In genomic region chr14:103713304-103714062, GRCh38 we compare ENCODE assay signal across 11 cellular contexts. TPM values are rescaled to one million over a fixed set of nuclear protein-coding genes. Genes with fewer than 3 reads are reported as not detected.
DNase-seq lines count a peak whose midpoint lies in the region; ATAC-seq and TF ChIP-seq lines count a peak whose summit lies in the region.
"Had no signal": no experiment of that assay in that cellular context is flagged by ENCODE, and none has a peak within 500 bp of the region (broad histone marks: within the 10 kb centered on the region; RNA-seq: fewer than 3 reads in every experiment).

No MANE protein-coding gene starts in this region.

- POLR2A ChIA-PET in MCF 10A (lab: Yijun Ruan, JAX): interaction anchor here (0.7 to 1.2 kb wide), 2 partner anchors 15 to 104 kb away, joined by 3 read pairs; no protein-coding TSS in a partner anchor

- no peaks in the 10 kb centered on the region for H3K27me3 ChIP-seq in body of pancreas

- H3K9me3 Mint-ChIP-seq in MCF 10A (ENCODE audit: unreplicated experiment) (no peaks in the 10 kb centered on the region), nephron progenitor cell (no peaks in the 10 kb centered on the region)

- WGBS in body of pancreas, 2 donors: 76 to 88% methylated on average over 14 to 17 of the region's 18 CpGs

- H3K27me3 Mint-ChIP-seq in MCF 10A (ENCODE audit: insufficient read depth, unreplicated experiment) (no peaks in the 10 kb centered on the region), nephron progenitor cell (ENCODE audit: low read depth, poor library complexity) (no peaks in the 10 kb centered on the region)

- BruUV-seq in MCF 10A (replicated peaks; lab: Mats Ljungman, UMichigan): no TSS peak

- DNase-seq in NB4 (ENCODE audit: low read depth) (no peak), MCF 10A (ENCODE audit: unreplicated experiment) (no peak), nephron progenitor cell (no peak), NCI-H1930 (lab: John Stamatoyannopoulos, UW) (no peak), mucosa of descending colon (no peak), body of pancreas (no peak)
- DNase-seq: NCI-H1694 treated with DMSO at 0.1 percent for 48 hours, SHP77 had no signal

- H3K27ac Mint-ChIP-seq in MCF 10A (ENCODE audit: low read depth, unreplicated experiment): peak overlapping the region; percentile 85
- peak overlapping the region; percentile 98 for H3K27ac Mint-ChIP-seq in nephron progenitor cell

- H3K4me3 ChIP-seq in GM08714 (ENCODE audit: low read length) (peak overlapping the region; percentile 88; the same call in 1 of the 2 replicates), NB4 (ENCODE audit: low read depth, low read length) (peak overlapping the region; percentile 1), mucosa of descending colon (no peak overlapping the region), body of pancreas (no peak overlapping the region)

- H3K4me3 Mint-ChIP-seq in MCF 10A (ENCODE audit: unreplicated experiment) (peak overlapping the region; percentile 94), nephron progenitor cell (peak overlapping the region; percentile 87)

- CTCF ChIA-PET in MCF 10A (lab: Yijun Ruan, JAX): interaction anchor here (0.6 to 1.0 kb wide), 4 partner anchors 10 to 299 kb away, joined by 3 to 6 read pairs (median 3); no protein-coding TSS in a partner anchor

- intact Hi-C loops in MCF 10A (cut with micrococcal nuclease): loop anchor here (10.0 kb wide), 2 partner anchors 89 to 139 kb away; partner anchors contain the start of gene KLC1
- intact Hi-C loops in mucosa of descending colon (cut with DNase I, micrococcal nuclease): no loop called here
- intact Hi-C loops in body of pancreas (cut with DNase I): no loop called here

- H3K9me3 ChIP-seq in mucosa of descending colon: no peaks in the 10 kb centered on the region
- no peaks in the 10 kb centered on the region for H3K9me3 ChIP-seq in body of pancreas

- H3K27ac ChIP-seq in body of pancreas: no peak overlapping the region

- TF ChIP-seq CTCF in NB4 (IDR thresholded peaks at IDR 0.05; ENCODE audit: low read depth, low read length) (no peak), MCF 10A (IDR thresholded peaks at IDR 0.05; ENCODE audit: unreplicated experiment) (no peak), nephron progenitor cell (IDR thresholded peaks at IDR 0.05) (no peak), mucosa of descending colon (IDR thresholded peaks at IDR 0.05) (no peak), body of pancreas (IDR thresholded peaks at IDR 0.05) (no peak)

- H3K36me3 ChIP-seq in mucosa of descending colon (ENCODE audit: low read depth): peaks cover 4% of the 10 kb centered on the region
- no peaks in the 10 kb centered on the region for H3K36me3 ChIP-seq in body of pancreas (replicated peaks in 1 of 2; ENCODE audit: insufficient read depth in 1 of 2, low read depth in 2 of 2)

- H3K4me1 ChIP-seq in mucosa of descending colon (ENCODE audit: low read depth) (peaks cover 46% of the 10 kb centered on the region), body of pancreas (peaks cover 54% of the 10 kb centered on the region)

- H3K4me1 Mint-ChIP-seq in MCF 10A (ENCODE audit: insufficient read depth, unreplicated experiment): peaks cover 38% of the 10 kb centered on the region
- peaks cover 55% of the 10 kb centered on the region for H3K4me1 Mint-ChIP-seq in nephron progenitor cell

- ATAC-seq in HG02798 (IDR thresholded peaks at IDR 0.05; ENCODE audit: poor library complexity, unreplicated experiment) (no peak), mucosa of descending colon (no peak), body of pancreas (no peak)
- ATAC-seq: right cardiac atrium had no signal

- TF ChIP-seq POLR2A in NB4 (IDR thresholded peaks at IDR 0.05; ENCODE audit: extremely low read depth, insufficient read length): no peak
- no peak for TF ChIP-seq POLR2A in body of pancreas (IDR thresholded peaks at IDR 0.05)

- H3K36me3 Mint-ChIP-seq in MCF 10A (ENCODE audit: insufficient read depth, unreplicated experiment) (peaks cover 9% of the 10 kb centered on the region), nephron progenitor cell (ENCODE audit: low read depth) (peaks cover 25% of the 10 kb centered on the region)

RNA-seq across cellular contexts. Expression of gene XRCC3, which starts 1.8 kb away (rescaled TPM):
- 9.4 and 17.5 TPM in 2 replicates for total RNA-seq in MCF 10A (2022)
- total RNA-seq in mucosa of descending colon: 10 to 100 TPM in 2 of 3 donors, 1 to 10 TPM in 1; 7.7 to 17.8 (median 11.0) TPM
- 1 to 10 TPM; 3.9 to 5.6 TPM for total RNA-seq in body of pancreas

RNA-seq across cellular contexts. Expression of gene ZFYVE21, which starts 2.1 kb away (rescaled TPM):
- total RNA-seq in MCF 10A (2022): 28.6 and 35.5 TPM in 2 replicates
- total RNA-seq in mucosa of descending colon: 10 to 100 TPM; 49.9 to 67.1 (median 60.9) TPM
- total RNA-seq in body of pancreas: 10 to 100 TPM; 32.9 to 82.4 TPM

Comparison
In these comparisons a context has a peak if more than half of its experiments do, and no peak if none do; other contexts are left out.
1. H3K4me3 ChIP-seq: peak in GM08714 (single experiment) and NB4 (single experiment); none in mucosa of descending colon (single experiment) and body of pancreas (0 of 2).